ENCODE assay signal across 10 cellular contexts in the genomic region with DNA sequence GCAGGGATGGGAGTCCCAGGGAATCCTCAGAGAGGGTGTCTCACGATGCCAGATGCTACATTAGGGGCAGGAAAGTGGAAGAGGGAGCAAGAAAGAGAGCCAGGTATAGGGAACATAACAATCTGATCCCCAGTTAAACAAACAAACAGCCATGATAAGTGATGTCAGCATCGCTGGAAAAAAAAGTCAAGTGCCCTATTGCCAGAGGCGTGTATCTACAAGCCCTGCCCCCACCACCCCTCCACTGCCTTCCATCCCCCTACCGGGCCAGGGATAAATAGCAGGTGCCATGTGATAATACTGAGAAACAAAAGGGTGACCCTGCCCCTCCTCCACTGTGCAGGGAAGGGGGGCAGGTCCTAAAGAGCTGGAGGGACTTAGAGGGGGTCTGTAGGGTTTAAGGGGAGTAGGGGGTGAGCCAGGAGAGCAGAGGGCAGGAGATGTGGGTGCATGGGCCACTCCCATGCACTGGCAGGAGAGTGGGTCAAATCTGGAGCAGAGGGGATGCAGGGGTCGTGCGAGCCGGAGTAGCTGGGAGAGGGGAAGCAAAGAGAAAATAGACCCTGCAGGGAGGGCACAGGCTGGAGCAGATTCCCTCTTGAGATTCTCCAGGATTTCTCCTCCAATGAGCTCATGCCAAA. TPM values are rescaled to one million over a fixed set of nuclear protein-coding genes. Genes with fewer than 3 reads are reported as not detected.
DNase-seq lines count a peak whose midpoint lies in the region; ATAC-seq and TF ChIP-seq lines count a peak whose summit lies in the region.
"Had no signal": no experiment of that assay in that cellular context is flagged by ENCODE, and none has a peak within 500 bp of the region (broad histone marks: within the 10 kb centered on the region; RNA-seq: fewer than 3 reads in every experiment).

No MANE protein-coding gene starts in this region.

- H3K36me3 ChIP-seq in PC-3 (ENCODE audit: low read depth, low read length) (no peaks in the 10 kb centered on the region), tibial artery (no peaks in the 10 kb centered on the region)
- H3K36me3 ChIP-seq: colonic mucosa had no signal

- ATAC-seq in PC-3 (no peak), GM21723 (IDR thresholded peaks at IDR 0.05; ENCODE audit: unreplicated experiment) (no peak)

- TF ChIP-seq CTCF in LNCaP clone FGC (IDR thresholded peaks at IDR 0.05; ENCODE audit: control insufficient read depth, extremely low read depth, insufficient read depth) (0 out of 2 replicates have a peak, but pooled peaks have one; percentile 10), PC-3 (conservative IDR thresholded peaks at IDR 0.05; ENCODE audit: low read depth, low read length) (peak; percentile 43; the same call in 1 of the 2 replicates), tibial artery (IDR thresholded peaks at IDR 0.05) (no peak)

- no TSS peak for BruUV-seq in PC-3 (replicated peaks; lab: Mats Ljungman, UMichigan)

- H2AFZ ChIP-seq in PC-3 (ENCODE audit: low read length) = no peak overlapping the region

- peak; percentile 97 for DNase-seq in DMS53 (lab: John Stamatoyannopoulos, UW)
- peak; percentile 6 for DNase-seq in LNCaP clone FGC (ENCODE audit: low read depth)
- peak; percentile 35 for DNase-seq in PC-3
- DNase-seq in iPS-NIHi11 (ENCODE audit: low spot score) = peak; percentile 95
- no peak for DNase-seq in tibial artery
- no peak for DNase-seq in NCI-H446 (lab: John Stamatoyannopoulos, UW)
- no peak for DNase-seq in KG1 (lab: John Stamatoyannopoulos, UW)
- DNase-seq: colonic mucosa; stimulated activated naive CD4-positive, alpha-beta T cell had no signal

- H3K4me1 ChIP-seq in PC-3 (ENCODE audit: insufficient read depth, low read length) = peaks cover 14% of the 10 kb centered on the region
- peaks cover 0 to 13% (median 3%) of the 10 kb centered on the region in 4 donors for H3K4me1 ChIP-seq in tibial artery
- H3K4me1 ChIP-seq: colonic mucosa had no signal

- H3F3A ChIP-seq in PC-3 (ENCODE audit: low read length, unreplicated experiment) = no peaks in the 10 kb centered on the region

- no peak overlapping the region for H3K9ac ChIP-seq in PC-3 (ENCODE audit: low read length)

- no peak overlapping the region for H3K4me2 ChIP-seq in PC-3 (ENCODE audit: low read length)

- CTCF ChIA-PET in PC-3 (lab: Charles Lee) = interaction anchor here (0.5 to 0.7 kb wide), 2 partner anchors 22 to 37 kb away, joined by 3 read pairs; no protein-coding TSS in a partner anchor

- H3K79me2 ChIP-seq in PC-3 (ENCODE audit: low read length) = no peaks in the 10 kb centered on the region

- H3K4me3 ChIP-seq in LNCaP clone FGC (ENCODE audit: low read depth, low read length) (no peak overlapping the region), PC-3 (ENCODE audit: low read length) (no peak overlapping the region), tibial artery (no peak overlapping the region)
- H3K4me3 ChIP-seq: colonic mucosa had no signal

- POLR2A ChIA-PET in PC-3 (lab: Charles Lee; ENCODE audit: unreplicated experiment) = no interaction called here

- H4K20me1 ChIP-seq in PC-3 (ENCODE audit: low read length) = no peaks in the 10 kb centered on the region

- intact Hi-C loops in PC-3 (cut with micrococcal nuclease) (no loop called here), tibial artery (cut with DNase I; ENCODE audit: low total_unique reads) (no loop called here)

- no peaks in the 10 kb centered on the region for H3K9me3 ChIP-seq in PC-3 (ENCODE audit: low read length)
- no peaks in the 10 kb centered on the region for H3K9me3 ChIP-seq in tibial artery
- H3K9me3 ChIP-seq: colonic mucosa had no signal

- H3K9me2 ChIP-seq in PC-3 (replicated peaks; ENCODE audit: low read length) = no peaks in the 10 kb centered on the region

- peaks cover 38% of the 10 kb centered on the region for H3K27me3 ChIP-seq in PC-3 (ENCODE audit: low read length)
- peaks cover 0 to 22% of the 10 kb centered on the region in 2 donors for H3K27me3 ChIP-seq in tibial artery
- H3K27me3 ChIP-seq: colonic mucosa had no signal

- H3K27ac ChIP-seq in PC-3 (ENCODE audit: low read length) = no peak overlapping the region
- no peak overlapping the region for H3K27ac ChIP-seq in tibial artery
- H3K27ac ChIP-seq: colonic mucosa had no signal

RNA-seq across cellular contexts. Expression of gene SLC26A9, which starts 3.4 kb away (rescaled TPM):
- total RNA-seq in PC-3 (2014; rRNA removed) = not detected in 2 replicates
- total RNA-seq: colonic mucosa had no signal

Comparison
In these comparisons a context has a peak if more than half of its experiments do, and no peak if none do; other contexts are left out.
1. DNase-seq: peak in DMS53 (single experiment), LNCaP clone FGC (single experiment), PC-3 (single experiment) and iPS-NIHi11 (single experiment); none in tibial artery (0 of 2), NCI-H446 (0 of 2) and KG1 (single experiment).
2. CTCF ChIP-seq: peak in LNCaP clone FGC (single experiment) and PC-3 (single experiment); none in tibial artery (0 of 2).